In genomic region chr17:78272914-78273258, GRCh38 we compare ENCODE assay signal across 1 cellular context.
TF ChIP-seq lines count a peak whose summit lies in the region.

No MANE protein-coding gene starts in this region.

TF ChIP-seq in HEK293T, 16 proteins besides CTCF, POLR2A, EP300 and RAD21:
- no peak for TF ChIP-seq PKNOX1 (IDR thresholded peaks at IDR 0.05)
- no peak for TF ChIP-seq ELF4 (IDR thresholded peaks at IDR 0.05)
- TF ChIP-seq SP1 (IDR thresholded peaks at IDR 0.05), result no peak
- no peak for TF ChIP-seq TARDBP (IDR thresholded peaks at IDR 0.05)
- no peak for TF ChIP-seq HDGF (IDR thresholded peaks at IDR 0.05; ENCODE audit: borderline replicate concordance)
- TF ChIP-seq L3MBTL2 (conservative IDR thresholded peaks at IDR 0.05), result no peak
